ENCODE assay signal across 9 cellular contexts in the genomic region with DNA sequence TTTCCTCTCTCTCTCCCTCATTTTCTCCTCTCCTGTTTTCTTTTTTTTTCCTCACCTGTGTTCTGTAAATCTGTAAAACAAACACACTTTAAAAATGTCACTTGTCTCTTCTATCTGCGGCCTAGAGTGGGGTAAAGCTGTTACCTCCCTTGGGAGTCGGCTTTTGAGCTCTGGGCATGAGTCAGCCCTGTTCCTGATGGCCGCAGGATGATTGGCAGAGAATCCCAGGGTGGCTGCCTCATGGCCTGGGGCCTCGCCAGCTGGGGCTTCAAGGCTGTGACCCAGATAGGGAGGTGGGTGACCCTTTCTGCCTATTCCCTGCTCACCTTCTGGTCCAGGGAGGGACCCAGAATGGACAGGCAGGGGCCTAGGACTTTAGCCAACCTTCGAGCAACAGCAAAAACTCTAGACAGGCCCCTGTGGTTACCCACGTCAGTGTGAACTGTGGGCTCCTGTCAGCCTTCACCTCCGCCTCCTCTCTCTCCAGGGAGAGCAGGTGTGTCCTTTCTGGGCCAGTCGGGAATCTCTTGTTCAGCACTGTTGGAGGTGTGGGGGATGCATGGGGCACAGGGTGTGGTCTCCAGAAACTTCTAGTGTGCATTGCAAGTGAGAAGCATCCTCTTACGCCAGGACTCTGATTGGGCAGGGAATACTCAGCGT.
DNase-seq lines count a peak whose midpoint lies in the region; ATAC-seq and TF ChIP-seq lines count a peak whose summit lies in the region.
"Had no signal": no experiment of that assay in that cellular context is flagged by ENCODE, and none has a peak within 500 bp of the region (broad histone marks: within the 10 kb centered on the region; RNA-seq: fewer than 3 reads in every experiment).

No MANE protein-coding gene starts in this region.

- H3K27me3 Mint-ChIP-seq in CD14-positive monocyte (ENCODE audit: low read depth in 3 of 3), result peaks cover 0 to 3% (median 0%) of the 10 kb centered on the region in 3 donors

- CTCF ChIA-PET in SK-N-SH (lab: Yijun Ruan, JAX), result interaction anchor here (0.6 to 1.3 kb wide), 2 partner anchors 16 to 165 kb away, joined by 3 to 4 read pairs; no protein-coding TSS in a partner anchor

- H3K9ac ChIP-seq in HUES6 (ENCODE audit: low read length) (peak overlapping the region; percentile 53), SK-N-SH (no peak overlapping the region)

- H3K4me3 ChIP-seq in HUES6 (ENCODE audit: low read depth, low read length) (no peak overlapping the region), SK-N-SH (ENCODE audit: low read depth in 2 of 2, low read length in 1 of 2) (no peak overlapping the region), hepatocyte (no peak overlapping the region), aorta (ENCODE audit: low read length in 2 of 2) (no peak overlapping the region)

- H3K27me3 ChIP-seq in HUES6 (ENCODE audit: control insufficient read depth, insufficient read depth, low read length) (no peaks in the 10 kb centered on the region), SK-N-SH (ENCODE audit: insufficient read depth) (no peaks in the 10 kb centered on the region), hepatocyte (no peaks in the 10 kb centered on the region), aorta (ENCODE audit: control insufficient read depth in 1 of 2, insufficient read depth in 2 of 2, low read length in 1 of 2) (no peaks in the 10 kb centered on the region)

- peaks cover 10 to 61% of the 10 kb centered on the region in 2 donors for H3K36me3 Mint-ChIP-seq in CD14-positive monocyte

- peak overlapping the region; percentile 71; the same call in 1 of the 2 replicates for H2AFZ ChIP-seq in SK-N-SH (ENCODE audit: low read depth)
- no peak overlapping the region for H2AFZ ChIP-seq in hepatocyte

- H3K9me3 ChIP-seq in HUES6 (ENCODE audit: control insufficient read depth, insufficient read depth, low read depth, low read length) (no peaks in the 10 kb centered on the region), SK-N-SH (no peaks in the 10 kb centered on the region), hepatocyte (ENCODE audit: low read depth) (no peaks in the 10 kb centered on the region), aorta (ENCODE audit: control insufficient read depth, low read length) (no peaks in the 10 kb centered on the region)

- H3K36me3 ChIP-seq in HUES6 (ENCODE audit: control insufficient read depth, insufficient read depth, low read length), result no peaks in the 10 kb centered on the region
- H3K36me3 ChIP-seq in SK-N-SH (replicated peaks in 1 of 2; ENCODE audit: control insufficient read depth in 1 of 2, insufficient read depth in 2 of 2, low read length in 1 of 2), result no peaks in the 10 kb centered on the region
- no peaks in the 10 kb centered on the region for H3K36me3 ChIP-seq in hepatocyte (replicated peaks; ENCODE audit: insufficient read depth, low read depth)
- no peaks in the 10 kb centered on the region for H3K36me3 ChIP-seq in aorta (ENCODE audit: control insufficient read depth in 1 of 2, insufficient read depth in 2 of 2, low read length in 1 of 2)

- no peak for TF ChIP-seq RAD21 in SK-N-SH (IDR thresholded peaks at IDR 0.05; ENCODE audit: low read length)

- no peak overlapping the region for H3K4me3 Mint-ChIP-seq in CD14-positive monocyte

- H3F3A ChIP-seq in SK-N-SH (replicated peaks; ENCODE audit: insufficient read depth), result peaks cover 4% of the 10 kb centered on the region

- intact Hi-C loops in CD14-positive monocyte (cut with micrococcal nuclease), result no loop called here
- intact Hi-C loops in aorta (cut with DNase I), result no loop called here

- TF ChIP-seq CTCF in CD14-positive monocyte (IDR thresholded peaks at IDR 0.05), result no peak
- TF ChIP-seq CTCF in SK-N-SH (IDR thresholded peaks at IDR 0.05), result no peak
- no peak for TF ChIP-seq CTCF in hepatocyte (IDR thresholded peaks at IDR 0.05; ENCODE audit: poor library complexity)

- H3K79me2 ChIP-seq in SK-N-SH (ENCODE audit: insufficient read depth) (peaks cover 89% of the 10 kb centered on the region), hepatocyte (no peaks in the 10 kb centered on the region)

- peaks cover 0 to 2% (median 0%) of the 10 kb centered on the region in 7 donors for H3K9me3 Mint-ChIP-seq in CD14-positive monocyte

- peaks cover 21% of the 10 kb centered on the region for H3K4me1 Mint-ChIP-seq in CD14-positive monocyte

- peaks cover 22% of the 10 kb centered on the region for H4K20me1 ChIP-seq in SK-N-SH (ENCODE audit: insufficient read depth)
- no peaks in the 10 kb centered on the region for H4K20me1 ChIP-seq in hepatocyte (ENCODE audit: insufficient read depth, poor library complexity, severe bottlenecking)

- no peak for TF ChIP-seq EP300 in SK-N-SH (IDR thresholded peaks at IDR 0.05; ENCODE audit: borderline replicate concordance in 1 of 2, low read depth in 1 of 2, low read length in 1 of 2)

- H3K9me2 ChIP-seq in SK-N-SH (no peaks in the 10 kb centered on the region), hepatocyte (replicated peaks; ENCODE audit: insufficient read depth) (no peaks in the 10 kb centered on the region)

- DNase-seq in CD14-positive monocyte (ENCODE audit: low spot score), result no peak
- peak; percentile 56 for DNase-seq in SK-N-SH
- peak; percentile 40 for DNase-seq in hepatocyte (ENCODE audit: low spot score)
- DNase-seq in aorta, result no peak
- no peak for DNase-seq in NK-92 treated with Interleukin-12 subunit alpha and Interleukin-12 subunit beta, amount 100 ng/mL, for 24 hours (lab: John Stamatoyannopoulos, UW)
- no peak for DNase-seq in stimulated activated naive CD4-positive, alpha-beta T cell (lab: John Stamatoyannopoulos, UW)
- no peak for DNase-seq in Kasumi-1 (lab: John Stamatoyannopoulos, UW)
- DNase-seq: NCI-H187 treated with DMSO at 0.1 percent for 48 hours had no signal

- H3K27ac ChIP-seq in HUES6 (ENCODE audit: low read depth, low read length) (peak overlapping the region; percentile 54; the same call in 1 of the 2 replicates), SK-N-SH (ENCODE audit: low read depth in 2 of 2, low read length in 1 of 2) (peak overlapping the region; percentile 31 to 44), hepatocyte (peak overlapping the region; percentile 26), aorta (ENCODE audit: low read depth in 1 of 2, low read length in 2 of 2) (no peak overlapping the region)

- H3K4me1 ChIP-seq in HUES6 (ENCODE audit: control insufficient read depth, insufficient read depth, low read length), result peaks cover 32% of the 10 kb centered on the region
- peaks cover 4 to 21% of the 10 kb centered on the region in 2 experiments; a peak in 1 of 4 replicates for H3K4me1 ChIP-seq in SK-N-SH (ENCODE audit: control insufficient read depth in 1 of 2, insufficient read depth in 2 of 2, low read depth in 1 of 2, low read length in 1 of 2)
- no peaks in the 10 kb centered on the region for H3K4me1 ChIP-seq in hepatocyte (ENCODE audit: insufficient read depth)
- H3K4me1 ChIP-seq in aorta (ENCODE audit: control insufficient read depth in 1 of 2, insufficient read depth in 2 of 2, low read length in 2 of 2), result no peaks in the 10 kb centered on the region

- POLR2A ChIA-PET in SK-N-SH (lab: Yijun Ruan, JAX), result no interaction called here

- ATAC-seq in aorta (ENCODE audit: low FRiP score), result no peak

- WGBS in SK-N-SH (ENCODE audit: low lambda C conversion rate), result 57% methylated on average over 9 of the region's 10 CpGs
- WGBS in hepatocyte (ENCODE audit: low lambda C conversion rate, missing lambda C conversion rate), result 62% methylated on average over 9 of the region's 10 CpGs
- WGBS in aorta, 2 donors, result 50 to 63% methylated on average over 10 of the region's 10 CpGs

- peak overlapping the region in 4 of 7 donors; percentile 16 to 61 (median 35) for H3K27ac Mint-ChIP-seq in CD14-positive monocyte

- H3K4me2 ChIP-seq in SK-N-SH (peak overlapping the region; percentile 9; the same call in 1 of the 2 replicates), hepatocyte (no peak overlapping the region)

TF ChIP-seq in SK-N-SH, 30 proteins besides CTCF, POLR2A, EP300 and RAD21:
- TF ChIP-seq, protein P1, sequence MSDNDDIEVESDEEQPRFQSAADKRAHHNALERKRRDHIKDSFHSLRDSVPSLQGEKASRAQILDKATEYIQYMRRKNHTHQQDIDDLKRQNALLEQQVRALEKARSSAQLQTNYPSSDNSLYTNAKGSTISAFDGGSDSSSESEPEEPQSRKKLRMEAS (IDR thresholded peaks at IDR 0.05; ENCODE audit: low read depth), result peak; percentile 75; the same call in 1 of the 2 replicates
- TF ChIP-seq FOSL2 (IDR thresholded peaks at IDR 0.05; ENCODE audit: borderline replicate concordance, low read depth), result peak; percentile 79
- peak; percentile 30; the same call in 1 of the 2 replicates for TF ChIP-seq TCF12 (IDR thresholded peaks at IDR 0.05)
- no peak for TF ChIP-seq FOXJ3 (CRISPR knock-in tag; IDR thresholded peaks at IDR 0.05)
- TF ChIP-seq, protein P2, sequence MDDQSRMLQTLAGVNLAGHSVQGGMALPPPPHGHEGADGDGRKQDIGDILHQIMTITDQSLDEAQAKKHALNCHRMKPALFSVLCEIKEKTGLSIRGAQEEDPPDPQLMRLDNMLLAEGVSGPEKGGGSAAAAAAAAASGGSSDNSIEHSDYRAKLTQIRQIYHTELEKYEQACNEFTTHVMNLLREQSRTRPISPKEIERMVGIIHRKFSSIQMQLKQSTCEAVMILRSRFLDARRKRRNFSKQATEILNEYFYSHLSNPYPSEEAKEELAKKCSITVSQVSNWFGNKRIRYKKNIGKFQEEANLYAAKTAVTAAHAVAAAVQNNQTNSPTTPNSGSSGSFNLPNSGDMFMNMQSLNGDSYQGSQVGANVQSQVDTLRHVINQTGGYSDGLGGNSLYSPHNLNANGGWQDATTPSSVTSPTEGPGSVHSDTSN (IDR thresholded peaks at IDR 0.05), result peak; percentile 93

Comparison
In these comparisons a context has a peak if more than half of its experiments do, and no peak if none do; other contexts are left out.
1. DNase-seq: peak in SK-N-SH (single experiment) and hepatocyte (single experiment); none in CD14-positive monocyte (single experiment), aorta (0 of 2), NK-92 treated with Interleukin-12 subunit alpha and Interleukin-12 subunit beta, amount 100 ng/mL, for 24 hours (single experiment), stimulated activated naive CD4-positive, alpha-beta T cell (0 of 6) and Kasumi-1 (0 of 2).
2. H3K27ac ChIP-seq: peak in HUES6 (single experiment), SK-N-SH (2 of 2) and hepatocyte (single experiment); none in aorta (0 of 2).